10 cellular contexts compared by ENCODE assay signal in the genomic region with DNA sequence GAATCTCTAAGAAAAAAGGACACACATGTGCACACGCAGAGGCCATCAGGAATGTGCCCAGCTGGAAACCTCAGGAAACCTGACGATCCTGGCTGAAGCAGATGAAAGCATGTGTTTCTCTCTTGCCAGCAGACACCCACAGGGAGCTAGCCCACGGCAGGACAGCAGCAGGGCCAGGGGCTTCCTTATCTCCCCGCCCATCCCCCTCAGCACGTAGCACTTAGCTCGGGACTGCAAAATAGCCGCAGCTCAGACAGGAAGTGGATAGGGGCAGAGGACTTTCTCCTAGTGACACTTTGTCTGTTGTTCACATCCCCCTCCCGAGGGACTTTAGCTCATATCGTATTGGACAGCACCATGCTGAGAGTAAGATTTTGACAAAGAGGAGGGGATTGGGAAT.
DNase-seq lines count a peak whose midpoint lies in the region; ATAC-seq, FAIRE-seq and TF ChIP-seq lines count a peak whose summit lies in the region.
"Had no signal": no experiment of that assay in that cellular context is flagged by ENCODE, and none has a peak within 500 bp of the region (broad histone marks: within the 10 kb centered on the region; RNA-seq: fewer than 3 reads in every experiment).

No MANE protein-coding gene starts in this region.

- TF ChIP-seq CTCF in K562 (IDR thresholded peaks at IDR 0.05 in 2 of 3, conservative IDR thresholded peaks at IDR 0.05 in 1 of 3; ENCODE audit: insufficient read depth in 2 of 3, low read depth in 1 of 3, low read length in 3 of 3): no peak

- no peak for FAIRE-seq in K562 (lab: Jason Lieb, UNC)

- no peak overlapping the region for H2AFZ ChIP-seq in K562 (ENCODE audit: low read depth, low read length)

- intact Hi-C loops in K562 (cut with micrococcal nuclease): loop anchor here (10.0 kb wide), 1 partner anchor 48 kb away; no protein-coding TSS in a partner anchor

- H3K4me3 ChIP-seq in K562: no peak overlapping the region

- no peaks in the 10 kb centered on the region for H3K9me1 ChIP-seq in K562 (ENCODE audit: control insufficient read depth, insufficient read depth, low read length)

- H3K9ac ChIP-seq in K562 (ENCODE audit: insufficient read depth in 1 of 2, low read depth in 2 of 2, low read length in 2 of 2): no peak overlapping the region

- ATAC-seq in GM19035 (IDR thresholded peaks at IDR 0.05; ENCODE audit: unreplicated experiment) (peak; percentile 1), K562 (peak; percentile 32; the same call in 1 of the 3 replicates), GM18870 (IDR thresholded peaks at IDR 0.05; ENCODE audit: unreplicated experiment) (no peak), GM19328 (IDR thresholded peaks at IDR 0.05; ENCODE audit: unreplicated experiment) (no peak)
- ATAC-seq in natural killer cell treated with Interleukin-12 subunit alpha and Interleukin-12 subunit beta and Interleukin-15 and Interleukin-18, amount 100 ng/mL, for 72 hours: peak; percentile 17 to 41

- H3K27ac ChIP-seq in K562 (ENCODE audit: extremely low read depth, low read depth, low read length): no peak overlapping the region

- no peaks in the 10 kb centered on the region for H3K9me3 ChIP-seq in K562 (replicated peaks; ENCODE audit: control insufficient read depth, insufficient read depth, low read depth, low read length)

- peaks cover 24 to 63% (median 48%) of the 10 kb centered on the region in 3 donors for H3K4me1 Mint-ChIP-seq in IgD-negative memory B cell
- H3K4me1 Mint-ChIP-seq in natural killer cell treated with Interleukin-12 subunit alpha and Interleukin-12 subunit beta and Interleukin-15 and Interleukin-18, amount 100 ng/mL, for 72 hours (ENCODE audit: low read depth in 2 of 2): peaks cover 87 to 98% of the 10 kb centered on the region in 2 donors

- peaks cover 3% of the 10 kb centered on the region for H3K36me3 Mint-ChIP-seq in IgD-negative memory B cell
- peaks cover 25% of the 10 kb centered on the region for H3K36me3 Mint-ChIP-seq in natural killer cell treated with Interleukin-12 subunit alpha and Interleukin-12 subunit beta and Interleukin-15 and Interleukin-18, amount 100 ng/mL, for 72 hours

- CTCF ChIA-PET in K562 (lab: Yijun Ruan, JAX; ENCODE audit: low intra/inter-chr PET ratio): no interaction called here

- H4K20me1 ChIP-seq in K562 (replicated peaks; ENCODE audit: control insufficient read depth, insufficient read depth, low read length): no peaks in the 10 kb centered on the region

- no peak for TF ChIP-seq EP300 in K562 (IDR thresholded peaks at IDR 0.05; ENCODE audit: low read length)

- H3K4me3 Mint-ChIP-seq in IgD-negative memory B cell: peak overlapping the region; percentile 69 to 93 (median 86)
- H3K4me3 Mint-ChIP-seq in natural killer cell treated with Interleukin-12 subunit alpha and Interleukin-12 subunit beta and Interleukin-15 and Interleukin-18, amount 100 ng/mL, for 72 hours: peak overlapping the region; percentile 81

- no peak for TF ChIP-seq RAD21 in K562 (CRISPR knock-in tag; conservative IDR thresholded peaks at IDR 0.05 in 1 of 2, IDR thresholded peaks at IDR 0.05 in 1 of 2)

- in situ Hi-C loops in K562 (cut with MboI): no loop called here

- H3K9me3 Mint-ChIP-seq in IgD-negative memory B cell: no peaks in the 10 kb centered on the region
- peaks cover 7% of the 10 kb centered on the region for H3K9me3 Mint-ChIP-seq in natural killer cell treated with Interleukin-12 subunit alpha and Interleukin-12 subunit beta and Interleukin-15 and Interleukin-18, amount 100 ng/mL, for 72 hours

- no peaks in the 10 kb centered on the region for H3K27me3 Mint-ChIP-seq in IgD-negative memory B cell
- no peaks in the 10 kb centered on the region for H3K27me3 Mint-ChIP-seq in natural killer cell treated with Interleukin-12 subunit alpha and Interleukin-12 subunit beta and Interleukin-15 and Interleukin-18, amount 100 ng/mL, for 72 hours

- H3K27me3 ChIP-seq in K562 (ENCODE audit: control insufficient read depth in 2 of 2, insufficient read depth in 2 of 2, low read length in 2 of 2): peaks cover 0 to 5% of the 10 kb centered on the region in 2 experiments; a peak in 2 of 5 replicates

- H3K27ac Mint-ChIP-seq in IgD-negative memory B cell: peak overlapping the region; percentile 88 to 92 (median 90)
- H3K27ac Mint-ChIP-seq in natural killer cell treated with Interleukin-12 subunit alpha and Interleukin-12 subunit beta and Interleukin-15 and Interleukin-18, amount 100 ng/mL, for 72 hours: peak overlapping the region; percentile 91 to 93

- no peak overlapping the region for H3K4me2 ChIP-seq in K562 (ENCODE audit: insufficient read depth, low read length)

- H3K36me3 ChIP-seq in K562 (ENCODE audit: control insufficient read depth, insufficient read depth, low read length): no peaks in the 10 kb centered on the region; the same call in 2 of the 3 replicates

- no TSS peak for BruUV-seq in K562 (replicated peaks; lab: Mats Ljungman, UMichigan)

- no peak for TF ChIP-seq POLR2A in K562 (conservative IDR thresholded peaks at IDR 0.05)

- 1% methylated on average over 7 of the region's 9 CpGs for WGBS in K562 (ENCODE audit: insufficient coverage, low coverage, missing lambda C conversion rate)

- DNase-seq in K562 (ENCODE audit: extremely low read depth in 1 of 4, low spot score in 3 of 4) (no peak), GDM1 (lab: John Stamatoyannopoulos, UW) (no peak), HT-29 (ENCODE audit: low spot score) (no peak)
- peak; percentile 71 for DNase-seq in natural killer cell treated with Interleukin-12 subunit alpha and Interleukin-12 subunit beta and Interleukin-15 and Interleukin-18, amount 100 ng/mL, for 72 hours (ENCODE audit: low spot score)
- DNase-seq: left cardiac atrium, NCI-H1436 had no signal

- peaks cover 0 to 3% of the 10 kb centered on the region in 2 experiments; a peak in 2 of 5 replicates for H3K4me1 ChIP-seq in K562 (replicated peaks in 1 of 2; ENCODE audit: control insufficient read depth in 2 of 2, insufficient read depth in 2 of 2, low read length in 2 of 2)

- no peaks in the 10 kb centered on the region for H3K79me2 ChIP-seq in K562 (ENCODE audit: control insufficient read depth, insufficient read depth, low read length)

- POLR2A ChIA-PET in K562 (lab: Yijun Ruan, JAX): interaction anchor here (0.6 kb wide), 1 partner anchor 160 kb away, joined by 5 read pairs; no protein-coding TSS in a partner anchor

TF ChIP-seq in K562, 482 proteins besides CTCF, POLR2A, EP300 and RAD21:
- TF ChIP-seq SETDB1 (IDR thresholded peaks at IDR 0.05; ENCODE audit: low read length) (no peak), SPI1 (IDR thresholded peaks at IDR 0.05; ENCODE audit: borderline replicate concordance, low read depth, low read length) (0 out of 2 replicates have a peak, but pooled peaks have one; percentile 6)
TF ChIP-seq in K562: peak in this region for 1.

Comparison
In these comparisons a context has a peak if more than half of its experiments do, and no peak if none do; other contexts are left out.
1. ATAC-seq: peak in GM19035 (single experiment), K562 (single experiment) and natural killer cell treated with Interleukin-12 subunit alpha and Interleukin-12 subunit beta and Interleukin-15 and Interleukin-18, amount 100 ng/mL, for 72 hours (2 of 2); none in GM18870 (single experiment) and GM19328 (single experiment).